ENCODE assay signal across 8 cellular contexts in the genomic region with DNA sequence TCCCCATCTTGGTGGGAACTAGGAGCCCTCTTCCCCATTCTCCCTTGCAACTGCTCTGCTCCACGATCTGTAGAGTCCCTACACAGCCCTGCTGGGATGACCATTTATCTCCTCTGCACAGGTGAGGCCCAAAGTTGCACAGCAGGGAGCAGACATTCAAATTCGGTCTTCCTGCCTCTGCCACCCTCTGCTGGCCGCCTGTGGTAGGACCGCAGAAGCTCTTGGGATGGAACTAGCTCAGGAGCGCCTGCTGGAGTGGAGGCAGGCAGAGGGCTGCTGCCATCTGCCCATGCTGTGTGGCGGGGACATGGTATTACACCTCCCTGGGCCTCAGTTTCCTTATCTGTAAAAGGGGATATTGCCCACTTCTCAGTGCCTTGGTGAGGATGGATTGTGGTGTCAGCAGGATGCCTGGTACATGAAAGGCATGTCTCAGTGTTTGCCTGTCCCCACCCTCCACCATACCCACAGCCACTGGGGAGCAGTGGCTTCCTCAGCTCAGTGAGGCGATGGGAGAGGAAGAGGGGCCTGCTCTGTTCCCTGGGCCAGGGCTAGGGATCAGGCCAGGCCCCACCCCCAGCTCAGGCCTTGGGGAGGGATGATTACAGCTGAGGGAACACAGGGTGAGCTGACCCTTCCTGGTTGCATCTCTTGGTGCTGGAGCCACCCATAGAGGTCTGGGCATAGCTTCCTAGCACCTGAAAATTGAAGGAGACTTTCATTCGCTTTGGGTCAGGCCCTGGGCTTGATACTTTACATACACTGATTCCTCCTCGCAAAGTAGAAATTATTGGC. TPM values are rescaled to one million over a fixed set of nuclear protein-coding genes. Genes with fewer than 3 reads are reported as not detected.
A peak's percentile ranks its signal among the peaks of the same experiment; 100 is the strongest.
DNase-seq lines count a peak whose midpoint lies in the region; TF ChIP-seq lines count a peak whose summit lies in the region.

No MANE protein-coding gene starts in this region.

- H3K9me3 ChIP-seq in HAP-1 = no peaks in the 10 kb centered on the region
- H3K9me3 ChIP-seq in vagina = no peaks in the 10 kb centered on the region

- no peak overlapping the region for H3K27ac ChIP-seq in vagina

- in situ Hi-C loops in HAP-1 (cut with MboI; ENCODE audit: low sequenced_read_pairs) = loop anchor here (5.0 kb wide), 1 partner anchor 44 kb away; no protein-coding TSS in a partner anchor

- H3K27me3 ChIP-seq in HAP-1 (ENCODE audit: low read depth) (no peaks in the 10 kb centered on the region), vagina (no peaks in the 10 kb centered on the region)

- TF ChIP-seq POLR2A in NB4 (IDR thresholded peaks at IDR 0.05; ENCODE audit: extremely low read depth, insufficient read length) = no peak
- TF ChIP-seq POLR2A in vagina (IDR thresholded peaks at IDR 0.05) = no peak

- H3K4me1 ChIP-seq in HAP-1 = no peaks in the 10 kb centered on the region
- no peaks in the 10 kb centered on the region for H3K4me1 ChIP-seq in vagina

- TF ChIP-seq CTCF in NB4 (IDR thresholded peaks at IDR 0.05; ENCODE audit: low read depth, low read length) (peak; percentile 92), vagina (IDR thresholded peaks at IDR 0.05) (peak; percentile 93 to 99 (median 95))

- H3K4me3 ChIP-seq in HAP-1 (no peak overlapping the region), NB4 (ENCODE audit: low read depth, low read length) (no peak overlapping the region), vagina (no peak overlapping the region)

- DNase-seq in GF-D8 (lab: John Stamatoyannopoulos, UW) = peak; percentile 18
- DNase-seq in HAP-1 (ENCODE audit: low spot score in 2 of 2) = peak; percentile 49 to 86
- DNase-seq in NB4 (ENCODE audit: low read depth) = peak; percentile 76
- DNase-seq in SKM-1 treated with dmso at 0.1 percent for 144 hours (lab: John Stamatoyannopoulos, UW; ENCODE audit: unreplicated experiment) = peak; percentile 71
- peak; percentile 79 for DNase-seq in activated naive CD4-positive, alpha-beta T cell treated with anti-CD3 and anti-CD28 coated beads, Interleukin-2, amount 50 U/mL, for 16 hours
- DNase-seq in head of caudate nucleus = peak; percentile 68 to 93 (median 86)
- DNase-seq in posterior vena cava (ENCODE audit: low spot score) = peak; percentile 93
- DNase-seq in vagina (ENCODE audit: extremely low spot score in 2 of 2) = no peak

- intact Hi-C loops in head of caudate nucleus (cut with DNase I) = loop anchor here (2.0 kb wide), 1 partner anchor 45 kb away; no protein-coding TSS in a partner anchor
- intact Hi-C loops in posterior vena cava (cut with DNase I) = loop anchor here (2.0 to 5.0 kb wide), 2 partner anchors 43 to 44 kb away; no protein-coding TSS in a partner anchor
- intact Hi-C loops in vagina (cut with DNase I) = loop anchor here (5.0 kb wide), 1 partner anchor 44 kb away; no protein-coding TSS in a partner anchor

- H3K36me3 ChIP-seq in HAP-1 (replicated peaks) (no peaks in the 10 kb centered on the region), vagina (no peaks in the 10 kb centered on the region)

RNA-seq across cellular contexts. Expression of a gene that starts 11.3 kb away (rescaled TPM):
- total RNA-seq in posterior vena cava (under 1 TPM in 1 of 2 donors, not detected in 1; 0.76 TPM), vagina (not detected)

RNA-seq across cellular contexts. Expression of a gene that starts 24.6 kb away (rescaled TPM):
- total RNA-seq in posterior vena cava (10 to 100 TPM; 14.4 to 23.4 TPM), vagina (15.0 TPM)

RNA-seq across cellular contexts. Expression of a gene that starts 36.7 kb away (rescaled TPM):
- total RNA-seq in posterior vena cava = 10 to 100 TPM; 12.2 to 17.3 TPM
- total RNA-seq in vagina = 9.1 TPM

RNA-seq across cellular contexts. Expression of a gene that starts 57.1 kb away (rescaled TPM):
- total RNA-seq in posterior vena cava (not detected), vagina (not detected)

Comparison
In these comparisons a context has a peak if more than half of its experiments do, and no peak if none do; other contexts are left out.
1. DNase-seq: peak in GF-D8 (single experiment), HAP-1 (2 of 2), NB4 (single experiment), SKM-1 treated with dmso at 0.1 percent for 144 hours (single experiment), activated naive CD4-positive, alpha-beta T cell treated with anti-CD3 and anti-CD28 coated beads, Interleukin-2, amount 50 U/mL, for 16 hours (single experiment), head of caudate nucleus (42 of 42) and posterior vena cava (single experiment); none in vagina (0 of 2).